16 cellular contexts compared by ENCODE assay signal in the genomic region with DNA sequence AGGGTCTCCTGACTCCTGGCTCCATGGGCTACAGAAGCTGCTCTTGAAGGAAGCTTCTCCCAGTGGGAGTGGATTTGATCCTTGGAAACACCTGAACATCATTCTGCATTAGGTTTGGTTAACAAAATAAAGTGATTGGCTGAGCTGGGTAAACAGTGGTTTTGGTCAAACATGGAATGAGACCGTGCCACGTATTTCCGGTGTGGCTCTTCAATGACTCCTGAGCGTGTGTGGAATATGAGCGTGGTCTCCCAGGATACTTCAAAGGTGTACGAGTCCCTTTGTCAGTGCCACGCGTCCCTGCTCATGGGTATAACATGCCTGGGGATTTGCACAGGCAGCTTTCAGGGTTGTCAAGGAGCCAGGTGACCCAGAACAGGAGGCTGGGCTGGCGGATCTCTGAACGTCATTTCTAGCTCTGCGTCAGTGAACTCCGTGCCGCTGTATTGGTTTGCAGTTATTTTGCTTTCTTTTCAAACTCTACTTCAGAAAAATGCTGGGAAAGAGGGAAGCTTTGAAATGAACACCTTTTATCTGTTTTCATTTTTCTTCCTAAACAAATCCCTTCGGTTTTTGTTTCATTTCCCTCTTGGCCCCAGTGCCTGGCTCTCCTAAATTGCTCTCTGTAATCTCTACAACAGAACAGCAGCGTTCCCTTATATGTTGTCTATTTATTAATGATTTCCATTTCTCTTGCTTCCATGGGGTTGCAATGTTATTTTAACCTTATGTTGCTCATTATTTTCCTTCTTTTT. TPM values are rescaled to one million over a fixed set of nuclear protein-coding genes. Genes with fewer than 3 reads are reported as not detected.
DNase-seq lines count a peak whose midpoint lies in the region; TF ChIP-seq lines count a peak whose summit lies in the region.
"Had no signal": no experiment of that assay in that cellular context is flagged by ENCODE, and none has a peak within 500 bp of the region (broad histone marks: within the 10 kb centered on the region; RNA-seq: fewer than 3 reads in every experiment).

No MANE protein-coding gene starts in this region.

- no peak overlapping the region for H3K9ac ChIP-seq in parathyroid adenoma

- peak overlapping the region; percentile 72 for H2AFZ ChIP-seq in parathyroid adenoma

- TF ChIP-seq CTCF in epithelial cell of proximal tubule (conservative IDR thresholded peaks at IDR 0.05; ENCODE audit: low read depth, low read length) = no peak
- TF ChIP-seq CTCF in parathyroid adenoma (IDR thresholded peaks at IDR 0.05) = no peak

- H3K4me1 ChIP-seq in parathyroid adenoma = no peaks in the 10 kb centered on the region
- H3K4me1 ChIP-seq: sigmoid colon had no signal

- H3K36me3 ChIP-seq in parathyroid adenoma (ENCODE audit: control insufficient read depth, insufficient read depth, low read length) = no peaks in the 10 kb centered on the region
- H3K36me3 ChIP-seq: sigmoid colon had no signal

- DNase-seq in DMS53 (lab: John Stamatoyannopoulos, UW) = peak; percentile 88
- DNase-seq in NCI-H1092 treated with DMSO at 0.1 percent for 48 hours (lab: John Stamatoyannopoulos, UW) = peak; percentile 3
- peak; percentile 61 for DNase-seq in epithelial cell of proximal tubule (ENCODE audit: low read depth)
- DNase-seq in activated gamma-delta T cell (lab: John Stamatoyannopoulos, UW) = no peak
- DNase-seq in LoVo (ENCODE audit: low spot score) = no peak
- no peak for DNase-seq in central memory CD4-positive, alpha-beta T cell
- DNase-seq: activated CD4-positive, alpha-beta memory T cell treated with anti-CD3 and anti-CD28 coated beads, Interleukin-2, amount 10 ng/mL, durations not matched to agents 7 days and 5 days; NCI-H1048; sigmoid colon; stimulated activated CD4-positive, alpha-beta T cell treated with anti-CD3 and anti-CD28 coated beads, Interleukin-2, amount 100 ng/mL, for 24 hours had no signal

- no peaks in the 10 kb centered on the region for H3K9me3 ChIP-seq in parathyroid adenoma (ENCODE audit: control insufficient read depth, low read length)
- H3K9me3 ChIP-seq: sigmoid colon had no signal

- no peaks in the 10 kb centered on the region for H3K79me2 ChIP-seq in parathyroid adenoma

- no peaks in the 10 kb centered on the region for H3K27me3 ChIP-seq in parathyroid adenoma (ENCODE audit: control insufficient read depth, insufficient read depth, low read length)
- H3K27me3 ChIP-seq: sigmoid colon had no signal

- H3K27ac ChIP-seq in parathyroid adenoma = no peak overlapping the region
- H3K27ac ChIP-seq: C4-2B, sigmoid colon had no signal

- peak overlapping the region; percentile 64 for H3K4me2 ChIP-seq in parathyroid adenoma (ENCODE audit: low read length)

- H3K4me3 ChIP-seq in epithelial cell of proximal tubule (ENCODE audit: low read depth, low read length) (peak overlapping the region; percentile 54), parathyroid adenoma (ENCODE audit: low read depth, low read length) (peak overlapping the region; percentile 41)
- H3K4me3 ChIP-seq: GM12878, sigmoid colon had no signal

RNA-seq across cellular contexts. Expression of a gene that starts 26.3 kb away (rescaled TPM):
- 0.29 TPM in 1 of 2 replicates, not detected in the other for total RNA-seq in epithelial cell of proximal tubule
- total RNA-seq: cardiac septum, GM12878, mesenteric fat pad, NCI-H460, sigmoid colon had no signal

Comparison
In these comparisons a context has a peak if more than half of its experiments do, and no peak if none do; other contexts are left out.
1. DNase-seq: peak in DMS53 (single experiment), NCI-H1092 treated with DMSO at 0.1 percent for 48 hours (single experiment) and epithelial cell of proximal tubule (single experiment); none in activated gamma-delta T cell (single experiment), LoVo (single experiment) and central memory CD4-positive, alpha-beta T cell (single experiment).